1 cellular context compared by ENCODE assay signal in genomic region chr2:45651415-45652089, GRCh38.
TF ChIP-seq lines count a peak whose summit lies in the region.

Gene PRKCE (plus strand): TSS chr2:45651675.

TF ChIP-seq in HepG2, 621 proteins besides CTCF, POLR2A, EP300 and RAD21 (continued from another document and continues in another):
- no peak for TF ChIP-seq ZNF878 (CRISPR knock-in tag; IDR thresholded peaks at IDR 0.05)
- TF ChIP-seq, protein P1, sequence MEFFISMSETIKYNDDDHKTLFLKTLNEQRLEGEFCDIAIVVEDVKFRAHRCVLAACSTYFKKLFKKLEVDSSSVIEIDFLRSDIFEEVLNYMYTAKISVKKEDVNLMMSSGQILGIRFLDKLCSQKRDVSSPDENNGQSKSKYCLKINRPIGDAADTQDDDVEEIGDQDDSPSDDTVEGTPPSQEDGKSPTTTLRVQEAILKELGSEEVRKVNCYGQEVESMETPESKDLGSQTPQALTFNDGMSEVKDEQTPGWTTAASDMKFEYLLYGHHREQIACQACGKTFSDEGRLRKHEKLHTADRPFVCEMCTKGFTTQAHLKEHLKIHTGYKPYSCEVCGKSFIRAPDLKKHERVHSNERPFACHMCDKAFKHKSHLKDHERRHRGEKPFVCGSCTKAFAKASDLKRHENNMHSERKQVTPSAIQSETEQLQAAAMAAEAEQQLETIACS (CRISPR knock-in tag; IDR thresholded peaks at IDR 0.05), result no peak
- no peak for TF ChIP-seq REPIN1 (CRISPR knock-in tag; IDR thresholded peaks at IDR 0.05; ENCODE audit: borderline replicate concordance, low read depth)
- TF ChIP-seq RBM39 (IDR thresholded peaks at IDR 0.05; ENCODE audit: low read depth, low read length, poor library complexity, severe bottlenecking), result peak; percentile 51
- TF ChIP-seq, protein P2, sequence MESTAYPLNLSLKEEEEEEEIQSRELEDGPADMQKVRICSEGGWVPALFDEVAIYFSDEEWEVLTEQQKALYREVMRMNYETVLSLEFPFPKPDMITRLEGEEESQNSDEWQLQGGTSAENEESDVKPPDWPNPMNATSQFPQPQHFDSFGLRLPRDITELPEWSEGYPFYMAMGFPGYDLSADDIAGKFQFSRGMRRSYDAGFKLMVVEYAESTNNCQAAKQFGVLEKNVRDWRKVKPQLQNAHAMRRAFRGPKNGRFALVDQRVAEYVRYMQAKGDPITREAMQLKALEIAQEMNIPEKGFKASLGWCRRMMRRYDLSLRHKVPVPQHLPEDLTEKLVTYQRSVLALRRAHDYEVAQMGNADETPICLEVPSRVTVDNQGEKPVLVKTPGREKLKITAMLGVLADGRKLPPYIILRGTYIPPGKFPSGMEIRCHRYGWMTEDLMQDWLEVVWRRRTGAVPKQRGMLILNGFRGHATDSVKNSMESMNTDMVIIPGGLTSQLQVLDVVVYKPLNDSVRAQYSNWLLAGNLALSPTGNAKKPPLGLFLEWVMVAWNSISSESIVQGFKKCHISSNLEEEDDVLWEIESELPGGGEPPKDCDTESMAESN (CRISPR knock-in tag; conservative IDR thresholded peaks at IDR 0.05), result 0 out of 2 replicates have a peak, but pooled peaks have one; percentile 32
- TF ChIP-seq ZNF652 (CRISPR knock-in tag; IDR thresholded peaks at IDR 0.05; ENCODE audit: borderline replicate concordance, low read depth), result no peak
- peak; percentile 23 for TF ChIP-seq AGO1 (IDR thresholded peaks at IDR 0.05; ENCODE audit: low read depth, low read length, poor library complexity, severe bottlenecking)
- TF ChIP-seq ATF1 (CRISPR knock-in tag; IDR thresholded peaks at IDR 0.05), result no peak
- no peak for TF ChIP-seq ZNF7 (CRISPR knock-in tag; IDR thresholded peaks at IDR 0.05)
- TF ChIP-seq, protein P3, sequence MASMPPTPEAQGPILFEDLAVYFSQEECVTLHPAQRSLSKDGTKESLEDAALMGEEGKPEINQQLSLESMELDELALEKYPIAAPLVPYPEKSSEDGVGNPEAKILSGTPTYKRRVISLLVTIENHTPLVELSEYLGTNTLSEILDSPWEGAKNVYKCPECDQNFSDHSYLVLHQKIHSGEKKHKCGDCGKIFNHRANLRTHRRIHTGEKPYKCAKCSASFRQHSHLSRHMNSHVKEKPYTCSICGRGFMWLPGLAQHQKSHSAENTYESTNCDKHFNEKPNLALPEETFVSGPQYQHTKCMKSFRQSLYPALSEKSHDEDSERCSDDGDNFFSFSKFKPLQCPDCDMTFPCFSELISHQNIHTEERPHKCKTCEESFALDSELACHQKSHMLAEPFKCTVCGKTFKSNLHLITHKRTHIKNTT (CRISPR knock-in tag; IDR thresholded peaks at IDR 0.05), result no peak
- peak; percentile 25; the same call in 1 of the 2 replicates for TF ChIP-seq ZNF281 (CRISPR knock-in tag; IDR thresholded peaks at IDR 0.05; ENCODE audit: borderline replicate concordance)
- no peak for TF ChIP-seq ZNF20 (CRISPR knock-in tag; IDR thresholded peaks at IDR 0.05)
- no peak for TF ChIP-seq SP1 (IDR thresholded peaks at IDR 0.05)
- no peak for TF ChIP-seq SP1 (CRISPR knock-in tag; IDR thresholded peaks at IDR 0.05)
- TF ChIP-seq, protein P4, sequence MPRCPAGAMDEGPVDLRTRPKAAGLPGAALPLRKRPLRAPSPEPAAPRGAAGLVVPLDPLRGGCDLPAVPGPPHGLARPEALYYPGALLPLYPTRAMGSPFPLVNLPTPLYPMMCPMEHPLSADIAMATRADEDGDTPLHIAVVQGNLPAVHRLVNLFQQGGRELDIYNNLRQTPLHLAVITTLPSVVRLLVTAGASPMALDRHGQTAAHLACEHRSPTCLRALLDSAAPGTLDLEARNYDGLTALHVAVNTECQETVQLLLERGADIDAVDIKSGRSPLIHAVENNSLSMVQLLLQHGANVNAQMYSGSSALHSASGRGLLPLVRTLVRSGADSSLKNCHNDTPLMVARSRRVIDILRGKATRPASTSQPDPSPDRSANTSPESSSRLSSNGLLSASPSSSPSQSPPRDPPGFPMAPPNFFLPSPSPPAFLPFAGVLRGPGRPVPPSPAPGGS (CRISPR knock-in tag; IDR thresholded peaks at IDR 0.05), result 0 out of 2 replicates have a peak, but pooled peaks have one; percentile 21
- TF ChIP-seq ZMAT3 (CRISPR knock-in tag; conservative IDR thresholded peaks at IDR 0.05), result 0 out of 2 replicates have a peak, but pooled peaks have one; percentile 45
- TF ChIP-seq MEIS2 (CRISPR knock-in tag; IDR thresholded peaks at IDR 0.05), result no peak
- TF ChIP-seq THRA (CRISPR knock-in tag; IDR thresholded peaks at IDR 0.05; ENCODE audit: borderline replicate concordance), result no peak
- TF ChIP-seq EEA1 (CRISPR knock-in tag; IDR thresholded peaks at IDR 0.05; ENCODE audit: borderline replicate concordance), result peak; percentile 47; the same call in 1 of the 2 replicates
- no peak for TF ChIP-seq ZNF451 (CRISPR knock-in tag; IDR thresholded peaks at IDR 0.05)
- peak; percentile 88 for TF ChIP-seq ZNF777 (CRISPR knock-in tag; IDR thresholded peaks at IDR 0.05)
- no peak for TF ChIP-seq KLF9 (CRISPR knock-in tag; IDR thresholded peaks at IDR 0.05; ENCODE audit: low read depth)
- TF ChIP-seq ZNF142 (CRISPR knock-in tag; IDR thresholded peaks at IDR 0.05), result no peak; the same call in 1 of the 2 replicates
- 0 out of 2 replicates have a peak, but pooled peaks have one; percentile 14 for TF ChIP-seq ZNF446 (CRISPR knock-in tag; IDR thresholded peaks at IDR 0.05)
- no peak; the same call in 1 of the 2 replicates for TF ChIP-seq NFAT5 (CRISPR knock-in tag; IDR thresholded peaks at IDR 0.05)
- no peak for TF ChIP-seq GZF1 (CRISPR knock-in tag; IDR thresholded peaks at IDR 0.05)
- TF ChIP-seq ELF3 (CRISPR knock-in tag; IDR thresholded peaks at IDR 0.05), result no peak
- 0 out of 2 replicates have a peak, but pooled peaks have one; percentile 2 for TF ChIP-seq SALL2 (CRISPR knock-in tag; IDR thresholded peaks at IDR 0.05)
- peak; percentile 4; the same call in 1 of the 2 replicates for TF ChIP-seq PHF8 (CRISPR knock-in tag; IDR thresholded peaks at IDR 0.05)
- peak; percentile 38 for TF ChIP-seq HNRNPLL (IDR thresholded peaks at IDR 0.05; ENCODE audit: low read depth, low read length, poor library complexity, severe bottlenecking)
- TF ChIP-seq KAT8 (CRISPR knock-in tag; IDR thresholded peaks at IDR 0.05), result no peak
- 0 out of 2 replicates have a peak, but pooled peaks have one; percentile 24 for TF ChIP-seq ZNF564 (CRISPR knock-in tag; IDR thresholded peaks at IDR 0.05)
- TF ChIP-seq, protein P5, sequence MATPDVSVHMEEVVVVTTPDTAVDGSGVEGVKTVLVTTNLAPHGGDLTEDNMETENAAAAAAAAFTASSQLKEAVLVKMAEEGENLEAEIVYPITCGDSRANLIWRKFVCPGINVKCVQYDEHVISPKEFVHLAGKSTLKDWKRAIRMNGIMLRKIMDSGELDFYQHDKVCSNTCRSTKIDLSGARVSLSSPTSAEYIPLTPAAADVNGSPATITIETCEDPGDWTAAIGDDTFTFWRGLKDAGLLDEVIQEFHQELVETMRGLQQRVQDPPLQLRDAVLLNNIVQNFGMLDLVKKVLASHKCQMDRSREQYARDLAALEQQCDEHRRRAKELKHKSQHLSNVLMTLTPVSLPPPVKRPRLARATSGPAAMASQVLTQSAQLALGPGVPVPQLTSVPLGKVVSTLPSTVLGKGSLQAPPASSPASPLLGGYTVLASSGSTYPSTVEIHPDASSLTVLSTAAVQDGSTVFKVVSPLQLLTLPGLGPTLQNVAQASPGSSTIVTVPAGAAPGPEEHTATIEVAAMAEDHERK (CRISPR knock-in tag; IDR thresholded peaks at IDR 0.05; ENCODE audit: low read depth), result no peak
- no peak for TF ChIP-seq SP2 (CRISPR knock-in tag; IDR thresholded peaks at IDR 0.05)
